ENCODE assay signal across 1 cellular context in the genomic region with DNA sequence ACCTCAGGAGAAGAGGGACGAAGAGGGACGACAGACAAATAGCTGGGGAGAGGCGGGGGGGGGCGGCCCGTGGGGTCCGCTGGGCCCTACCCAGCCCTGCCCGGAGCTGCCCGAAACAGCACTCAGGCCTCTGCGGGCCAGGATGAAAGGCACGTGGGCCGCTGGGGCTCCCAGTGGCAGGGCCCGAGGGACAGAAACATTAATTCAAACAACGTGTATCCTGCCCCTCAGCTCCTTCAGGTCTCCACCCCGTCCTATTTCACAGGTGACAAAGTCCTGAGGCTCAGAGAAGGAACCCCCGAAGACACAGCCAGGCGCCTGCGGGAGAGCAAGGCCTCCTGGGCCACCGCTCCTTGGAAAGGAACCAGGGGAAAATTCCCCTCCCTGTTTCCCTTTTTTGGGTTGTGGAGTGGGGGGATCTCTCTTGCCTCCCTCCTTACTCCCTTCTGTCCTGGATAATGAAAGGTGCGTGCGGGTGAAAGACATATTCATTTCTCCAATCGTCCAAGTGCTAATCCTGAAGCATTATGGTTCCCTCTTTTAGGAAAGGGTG.
TF ChIP-seq lines count a peak whose summit lies in the region.

No MANE protein-coding gene starts in this region.

TF ChIP-seq in GM23338, 12 proteins besides CTCF, POLR2A, EP300 and RAD21 (continued from another document):
- TF ChIP-seq, protein P1, sequence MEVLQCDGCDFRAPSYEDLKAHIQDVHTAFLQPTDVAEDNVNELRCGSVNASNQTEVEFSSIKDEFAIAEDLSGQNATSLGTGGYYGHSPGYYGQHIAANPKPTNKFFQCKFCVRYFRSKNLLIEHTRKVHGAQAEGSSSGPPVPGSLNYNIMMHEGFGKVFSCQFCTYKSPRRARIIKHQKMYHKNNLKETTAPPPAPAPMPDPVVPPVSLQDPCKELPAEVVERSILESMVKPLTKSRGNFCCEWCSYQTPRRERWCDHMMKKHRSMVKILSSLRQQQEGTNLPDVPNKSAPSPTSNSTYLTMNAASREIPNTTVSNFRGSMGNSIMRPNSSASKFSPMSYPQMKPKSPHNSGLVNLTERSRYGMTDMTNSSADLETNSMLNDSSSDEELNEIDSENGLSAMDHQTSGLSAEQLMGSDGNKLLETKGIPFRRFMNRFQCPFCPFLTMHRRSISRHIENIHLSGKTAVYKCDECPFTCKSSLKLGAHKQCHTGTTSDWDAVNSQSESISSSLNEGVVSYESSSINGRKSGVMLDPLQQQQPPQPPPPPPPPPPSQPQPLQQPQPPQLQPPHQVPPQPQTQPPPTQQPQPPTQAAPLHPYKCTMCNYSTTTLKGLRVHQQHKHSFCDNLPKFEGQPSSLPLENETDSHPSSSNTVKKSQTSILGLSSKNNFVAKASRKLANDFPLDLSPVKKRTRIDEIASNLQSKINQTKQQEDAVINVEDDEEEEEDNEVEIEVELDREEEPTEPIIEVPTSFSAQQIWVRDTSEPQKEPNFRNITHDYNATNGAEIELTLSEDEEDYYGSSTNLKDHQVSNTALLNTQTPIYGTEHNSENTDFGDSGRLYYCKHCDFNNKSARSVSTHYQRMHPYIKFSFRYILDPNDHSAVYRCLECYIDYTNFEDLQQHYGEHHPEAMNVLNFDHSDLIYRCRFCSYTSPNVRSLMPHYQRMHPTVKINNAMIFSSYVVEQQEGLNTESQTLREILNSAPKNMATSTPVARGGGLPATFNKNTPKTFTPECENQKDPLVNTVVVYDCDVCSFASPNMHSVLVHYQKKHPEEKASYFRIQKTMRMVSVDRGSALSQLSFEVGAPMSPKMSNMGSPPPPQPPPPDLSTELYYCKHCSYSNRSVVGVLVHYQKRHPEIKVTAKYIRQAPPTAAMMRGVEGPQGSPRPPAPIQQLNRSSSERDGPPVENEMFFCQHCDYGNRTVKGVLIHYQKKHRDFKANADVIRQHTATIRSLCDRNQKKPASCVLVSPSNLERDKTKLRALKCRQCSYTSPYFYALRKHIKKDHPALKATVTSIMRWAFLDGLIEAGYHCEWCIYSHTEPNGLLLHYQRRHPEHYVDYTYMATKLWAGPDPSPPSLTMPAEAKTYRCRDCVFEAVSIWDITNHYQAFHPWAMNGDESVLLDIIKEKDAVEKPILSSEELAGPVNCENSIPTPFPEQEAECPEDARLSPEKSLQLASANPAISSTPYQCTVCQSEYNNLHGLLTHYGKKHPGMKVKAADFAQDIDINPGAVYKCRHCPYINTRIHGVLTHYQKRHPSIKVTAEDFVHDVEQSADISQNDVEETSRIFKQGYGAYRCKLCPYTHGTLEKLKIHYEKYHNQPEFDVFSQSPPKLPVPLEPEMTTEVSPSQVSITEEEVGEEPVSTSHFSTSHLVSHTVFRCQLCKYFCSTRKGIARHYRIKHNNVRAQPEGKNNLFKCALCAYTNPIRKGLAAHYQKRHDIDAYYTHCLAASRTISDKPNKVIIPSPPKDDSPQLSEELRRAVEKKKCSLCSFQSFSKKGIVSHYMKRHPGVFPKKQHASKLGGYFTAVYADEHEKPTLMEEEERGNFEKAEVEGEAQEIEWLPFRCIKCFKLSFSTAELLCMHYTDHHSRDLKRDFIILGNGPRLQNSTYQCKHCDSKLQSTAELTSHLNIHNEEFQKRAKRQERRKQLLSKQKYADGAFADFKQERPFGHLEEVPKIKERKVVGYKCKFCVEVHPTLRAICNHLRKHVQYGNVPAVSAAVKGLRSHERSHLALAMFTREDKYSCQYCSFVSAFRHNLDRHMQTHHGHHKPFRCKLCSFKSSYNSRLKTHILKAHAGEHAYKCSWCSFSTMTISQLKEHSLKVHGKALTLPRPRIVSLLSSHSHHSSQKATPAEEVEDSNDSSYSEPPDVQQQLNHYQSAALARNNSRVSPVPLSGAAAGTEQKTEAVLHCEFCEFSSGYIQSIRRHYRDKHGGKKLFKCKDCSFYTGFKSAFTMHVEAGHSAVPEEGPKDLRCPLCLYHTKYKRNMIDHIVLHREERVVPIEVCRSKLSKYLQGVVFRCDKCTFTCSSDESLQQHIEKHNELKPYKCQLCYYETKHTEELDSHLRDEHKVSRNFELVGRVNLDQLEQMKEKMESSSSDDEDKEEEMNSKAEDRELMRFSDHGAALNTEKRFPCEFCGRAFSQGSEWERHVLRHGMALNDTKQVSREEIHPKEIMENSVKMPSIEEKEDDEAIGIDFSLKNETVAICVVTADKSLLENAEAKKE (CRISPR knock-in tag; IDR thresholded peaks at IDR 0.05), result no peak
- TF ChIP-seq ZNF331 (CRISPR knock-in tag; IDR thresholded peaks at IDR 0.05; ENCODE audit: low read depth) (no peak), EZH2 (IDR thresholded peaks at IDR 0.05; ENCODE audit: low read depth, unreplicated experiment) (no peak), ZNF114 (CRISPR knock-in tag; IDR thresholded peaks at IDR 0.05) (no peak)
